In genomic region chr6:31541658-31542521, GRCh38 we compare ENCODE assay signal across 8 cellular contexts. TPM values are rescaled to one million over a fixed set of nuclear protein-coding genes. Genes with fewer than 3 reads are reported as not detected.
A peak's percentile ranks its signal among the peaks of the same experiment; 100 is the strongest.
DNase-seq lines count a peak whose midpoint lies in the region; ATAC-seq, FAIRE-seq and TF ChIP-seq lines count a peak whose summit lies in the region.

DDX39B (minus strand) TSS chr6:31542003; CDS start chr6:31540532, 1,471 bp downstream.

- FAIRE-seq in GM12892 (lab: Jason Lieb, UNC): peak; percentile 92

- peaks cover 29% of the 10 kb centered on the region for H3K4me1 ChIP-seq in upper lobe of right lung

- H3K4me3 Mint-ChIP-seq in T-helper 17 cell (peak within 1 kb of the TSS; percentile 97), progenitor cell of endocrine pancreas (ENCODE audit: low read depth) (peak within 1 kb of the TSS; percentile 99)

- ATAC-seq in HG02870 (IDR thresholded peaks at IDR 0.05; ENCODE audit: unreplicated experiment): peak; percentile 61
- ATAC-seq in T-helper 17 cell: peak; percentile 76
- peak; percentile 93 to 94 for ATAC-seq in left cardiac atrium
- ATAC-seq in upper lobe of right lung: peak; percentile 91

- H3K36me3 ChIP-seq in upper lobe of right lung: peaks cover 38% of the 10 kb centered on the region

- no peaks in the 10 kb centered on the region for H3K27me3 Mint-ChIP-seq in T-helper 17 cell
- no peaks in the 10 kb centered on the region for H3K27me3 Mint-ChIP-seq in progenitor cell of endocrine pancreas

- H3K27ac ChIP-seq in upper lobe of right lung: peak within 1 kb of the TSS; percentile 93

- H3K27ac Mint-ChIP-seq in T-helper 17 cell (peak within 1 kb of the TSS; percentile 100), progenitor cell of endocrine pancreas (peak within 1 kb of the TSS; percentile 98)

- intact Hi-C loops in left cardiac atrium (cut with DNase I): loop anchor here in 1 of 2 donors (5.0 kb wide), 1 partner anchor 45 kb away; the partner anchor contains the start of gene MICB
- intact Hi-C loops in upper lobe of right lung (cut with DNase I): no loop called here

- H3K4me1 Mint-ChIP-seq in T-helper 17 cell (peaks cover 56% of the 10 kb centered on the region), progenitor cell of endocrine pancreas (ENCODE audit: low read depth) (peaks cover 35% of the 10 kb centered on the region)

- H3K4me3 ChIP-seq in upper lobe of right lung: peak within 1 kb of the TSS; percentile 72

- H3K36me3 Mint-ChIP-seq in T-helper 17 cell (ENCODE audit: low read depth) (peaks cover 18% of the 10 kb centered on the region), progenitor cell of endocrine pancreas (ENCODE audit: insufficient read depth) (peaks cover 30% of the 10 kb centered on the region)

- H3K9me3 Mint-ChIP-seq in progenitor cell of endocrine pancreas (ENCODE audit: low read depth): no peaks in the 10 kb centered on the region

- DNase-seq in GM12892 (ENCODE audit: insufficient read length): peak; percentile 76
- peak; percentile 87 for DNase-seq in NCI-H1694 (lab: John Stamatoyannopoulos, UW)
- DNase-seq in T-helper 17 cell: peak; percentile 84 to 88 (median 86)
- DNase-seq in amniotic stem cell (lab: John Stamatoyannopoulos, UW): peak; percentile 92
- peak; percentile 96 for DNase-seq in left cardiac atrium
- peak; percentile 84 for DNase-seq in progenitor cell of endocrine pancreas (ENCODE audit: low spot score, unreplicated experiment)
- DNase-seq in upper lobe of right lung: peak; percentile 97

- TF ChIP-seq POLR2A in GM12892 (IDR thresholded peaks at IDR 0.05; ENCODE audit: low read depth, low read length): peak; percentile 98

- H3K9me3 ChIP-seq in T-helper 17 cell (ENCODE audit: control insufficient read depth, low read length, poor library complexity, severe bottlenecking) (no peaks in the 10 kb centered on the region), upper lobe of right lung (no peaks in the 10 kb centered on the region)

- no peaks in the 10 kb centered on the region for H3K27me3 ChIP-seq in upper lobe of right lung

- no peak for TF ChIP-seq CTCF in progenitor cell of endocrine pancreas (IDR thresholded peaks at IDR 0.05; ENCODE audit: unreplicated experiment)
- TF ChIP-seq CTCF in upper lobe of right lung (IDR thresholded peaks at IDR 0.05): no peak

RNA-seq across cellular contexts. Expression of gene DDX39B, which starts in this region (rescaled TPM):
- 214 TPM for polyA plus RNA-seq in GM12892 (2012; ENCODE audit: missing spikeins)
- total RNA-seq in T-helper 17 cell (100 to 1,000 TPM; 496 to 507 TPM), left cardiac atrium (100 to 1,000 TPM; 188 to 224 TPM), progenitor cell of endocrine pancreas (766 and 810 TPM in 2 replicates), upper lobe of right lung (241 TPM)

Comparison
In these comparisons a context has a peak if more than half of its experiments do, and no peak if none do; other contexts are left out.
1. Peak in every context shown above with its lines: DNase-seq, ATAC-seq, H3K4me3 ChIP-seq and H3K27ac ChIP-seq.